ENCODE assay signal across 1 cellular context in the genomic region with DNA sequence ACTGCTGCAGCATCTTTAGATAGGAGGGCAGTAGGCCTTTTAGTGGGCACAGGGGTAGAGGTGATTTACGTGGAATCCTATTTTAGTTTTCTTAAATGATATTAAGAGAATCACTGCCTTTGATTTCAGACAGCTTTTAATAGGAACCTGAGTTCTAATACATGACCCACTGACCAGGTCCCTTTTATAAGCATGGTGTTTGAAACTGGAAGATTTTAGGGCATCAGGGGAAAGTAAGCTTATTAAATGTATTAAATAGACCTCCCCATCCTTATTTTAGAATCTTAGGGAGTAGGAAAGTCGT.
TF ChIP-seq lines count a peak whose summit lies in the region.

No MANE protein-coding gene starts in this region.

TF ChIP-seq in endothelial cell of umbilical vein, 7 proteins besides CTCF, POLR2A, EP300 and RAD21:
- TF ChIP-seq FOS (IDR thresholded peaks at IDR 0.05; ENCODE audit: borderline replicate concordance, insufficient read depth, low read length) = no peak
- no peak for TF ChIP-seq POLR2AphosphoS5 (IDR thresholded peaks at IDR 0.05; ENCODE audit: insufficient read depth, low read depth, low read length)
- TF ChIP-seq, protein P1, sequence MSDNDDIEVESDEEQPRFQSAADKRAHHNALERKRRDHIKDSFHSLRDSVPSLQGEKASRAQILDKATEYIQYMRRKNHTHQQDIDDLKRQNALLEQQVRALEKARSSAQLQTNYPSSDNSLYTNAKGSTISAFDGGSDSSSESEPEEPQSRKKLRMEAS (IDR thresholded peaks at IDR 0.05; ENCODE audit: insufficient read depth, insufficient read length) = no peak
- TF ChIP-seq GATA2 (IDR thresholded peaks at IDR 0.05; ENCODE audit: insufficient read depth, insufficient read length, low read depth, low read length) = no peak
- no peak for TF ChIP-seq EZH2 (IDR thresholded peaks at IDR 0.05; ENCODE audit: borderline replicate concordance, low read depth, low read length, severe bottlenecking)
- no peak for TF ChIP-seq JUN (IDR thresholded peaks at IDR 0.05; ENCODE audit: borderline replicate concordance, insufficient read depth, insufficient read length, low read depth)
- no peak for TF ChIP-seq MYC (IDR thresholded peaks at IDR 0.05; ENCODE audit: low read depth, low read length)
TF ChIP-seq in endothelial cell of umbilical vein: peak in this region for 0.
